ENCODE assay signal across 9 cellular contexts in genomic region chr7:138663741-138664710, GRCh38. TPM values are rescaled to one million over a fixed set of nuclear protein-coding genes. Genes with fewer than 3 reads are reported as not detected.
A peak's percentile ranks its signal among the peaks of the same experiment; 100 is the strongest.
DNase-seq lines count a peak whose midpoint lies in the region; ATAC-seq and TF ChIP-seq lines count a peak whose summit lies in the region.
"Had no signal": no experiment of that assay in that cellular context is flagged by ENCODE, and none has a peak within 500 bp of the region (broad histone marks: within the 10 kb centered on the region; RNA-seq: fewer than 3 reads in every experiment).

No MANE protein-coding gene starts in this region.

- H3K79me2 ChIP-seq in mesendoderm (ENCODE audit: control insufficient read depth, insufficient read depth, low read length): no peaks in the 10 kb centered on the region

- CTCF ChIA-PET in CD4-positive, alpha-beta T cell (lab: Charles Lee): no interaction called here

- TF ChIP-seq CTCF in CD4-positive, alpha-beta T cell (IDR thresholded peaks at IDR 0.05): no peak
- TF ChIP-seq CTCF in coronary artery (IDR thresholded peaks at IDR 0.05): no peak
- peak in 1 of 6 experiments; percentile 19 for TF ChIP-seq CTCF in upper lobe of left lung (IDR thresholded peaks at IDR 0.05)

- peak overlapping the region; percentile 75 for H3K4me3 Mint-ChIP-seq in CD4-positive, alpha-beta T cell

- no peak overlapping the region for H3K4ac ChIP-seq in mesendoderm (ENCODE audit: low read depth, low read length)

- peak overlapping the region; percentile 42 for H3K4me2 ChIP-seq in mesendoderm (ENCODE audit: low read length)

- H3K4me3 ChIP-seq in coronary artery (peak overlapping the region; percentile 45), mesendoderm (ENCODE audit: low read length) (peak overlapping the region; percentile 30), upper lobe of left lung (peak overlapping the region in 3 of 4 donors; percentile 41 to 49 (median 48))

- POLR2A ChIA-PET in CD4-positive, alpha-beta T cell (lab: Charles Lee): interaction anchor here (0.9 kb wide), 1 partner anchor 39 kb away, joined by 3 read pairs; no protein-coding TSS in a partner anchor

- H3K27ac Mint-ChIP-seq in CD4-positive, alpha-beta T cell: no peak overlapping the region

- H3K9me3 ChIP-seq in CD4-positive, alpha-beta T cell (ENCODE audit: control insufficient read depth, low read length): no peaks in the 10 kb centered on the region
- H3K9me3 ChIP-seq in upper lobe of left lung: no peaks in the 10 kb centered on the region

- peaks cover 10% of the 10 kb centered on the region for H3K4me1 Mint-ChIP-seq in CD4-positive, alpha-beta T cell (ENCODE audit: low read depth)

- no peak overlapping the region for H3K23ac ChIP-seq in mesendoderm (ENCODE audit: low read length)

- H2BK120ac ChIP-seq in mesendoderm (ENCODE audit: low read depth, low read length): no peak overlapping the region

- no peak overlapping the region for H2AK5ac ChIP-seq in mesendoderm (ENCODE audit: low read length)

- H3K9ac ChIP-seq in mesendoderm (ENCODE audit: low read length): peak overlapping the region; percentile 69

- no peak for DNase-seq in CD4-positive, alpha-beta T cell
- peak; percentile 40 for DNase-seq in NCI-H146 (lab: John Stamatoyannopoulos, UW)
- DNase-seq in coronary artery (ENCODE audit: low spot score): no peak
- peak; percentile 88 for DNase-seq in mesendoderm
- DNase-seq in upper lobe of left lung: peak; percentile 23 to 71

- no peaks in the 10 kb centered on the region for H3K4me1 ChIP-seq in mesendoderm (ENCODE audit: control insufficient read depth, low read depth, low read length)
- peaks cover 0 to 8% (median 0%) of the 10 kb centered on the region in 4 donors for H3K4me1 ChIP-seq in upper lobe of left lung

- H3K79me1 ChIP-seq in mesendoderm (ENCODE audit: low read length): no peaks in the 10 kb centered on the region

- TF ChIP-seq EP300 in upper lobe of left lung (IDR thresholded peaks at IDR 0.05): no peak

- peaks cover 18% of the 10 kb centered on the region for H3K27me3 Mint-ChIP-seq in CD4-positive, alpha-beta T cell

- H3K18ac ChIP-seq in mesendoderm (ENCODE audit: low read length): peak overlapping the region; percentile 15

- H3K36me3 ChIP-seq in mesendoderm (ENCODE audit: control insufficient read depth, insufficient read depth, low read length) (no peaks in the 10 kb centered on the region), upper lobe of left lung (no peaks in the 10 kb centered on the region)

- H3K27ac ChIP-seq in CD4-positive, alpha-beta T cell (ENCODE audit: low read depth, low read length): no peak overlapping the region
- H3K27ac ChIP-seq in coronary artery (no peak overlapping the region), mesendoderm (ENCODE audit: low read depth, low read length) (no peak overlapping the region), upper lobe of left lung (no peak overlapping the region)

- no peaks in the 10 kb centered on the region for H3K9me3 Mint-ChIP-seq in CD4-positive, alpha-beta T cell

- no peaks in the 10 kb centered on the region for H3K36me3 Mint-ChIP-seq in CD4-positive, alpha-beta T cell (ENCODE audit: low read depth)

- intact Hi-C loops in CD4-positive, alpha-beta T cell (cut with DNase I, micrococcal nuclease): no loop called here

- H3K56ac ChIP-seq in mesendoderm (ENCODE audit: low read length): peak overlapping the region; percentile 61

- H4K8ac ChIP-seq in mesendoderm (ENCODE audit: low read depth, low read length): no peak overlapping the region

- no peak for TF ChIP-seq POLR2A in upper lobe of left lung (IDR thresholded peaks at IDR 0.05)

- H3K27me3 ChIP-seq in CD4-positive, alpha-beta T cell (ENCODE audit: control insufficient read depth, insufficient read depth, low read length): peaks cover 8% of the 10 kb centered on the region
- H3K27me3 ChIP-seq in mesendoderm (ENCODE audit: insufficient read depth, low read length, poor library complexity) (no peaks in the 10 kb centered on the region), upper lobe of left lung (no peaks in the 10 kb centered on the region)

- no peak overlapping the region for H4K5ac ChIP-seq in mesendoderm (ENCODE audit: low read length)

- H2BK15ac ChIP-seq in mesendoderm (replicated peaks; ENCODE audit: low read depth): no peak overlapping the region

- no CpG with 5 or more reads among the region's 59 CpGs for WGBS in mesendoderm (ENCODE audit: extremely low coverage, insufficient coverage, low lambda C conversion rate)
- WGBS in upper lobe of left lung, 2 donors: 36 to 61% methylated on average over 59 of the region's 59 CpGs

- ATAC-seq in CD4-positive, alpha-beta T cell (ENCODE audit: poor library complexity): peak; percentile 11
- ATAC-seq in upper lobe of left lung (ENCODE audit: low FRiP score in 2 of 2): peak in 1 of 2 donors; percentile 54
- ATAC-seq in HG02885 (IDR thresholded peaks at IDR 0.05; ENCODE audit: poor library complexity, unreplicated experiment): no peak
- no peak for ATAC-seq in GM19452 (IDR thresholded peaks at IDR 0.05; ENCODE audit: unreplicated experiment)
- ATAC-seq in GM19397 (IDR thresholded peaks at IDR 0.05; ENCODE audit: unreplicated experiment): no peak

- H2BK5ac ChIP-seq in mesendoderm (ENCODE audit: low read length): no peak overlapping the region

RNA-seq across cellular contexts. Expression of gene SVOPL, which starts 37.1 kb away (rescaled TPM):
- total RNA-seq in CD4-positive, alpha-beta T cell: not detected
- 1.2 TPM for polyA plus RNA-seq in mesendoderm (2013, experiment 1 of 2)
- 0.99 TPM for polyA plus RNA-seq in mesendoderm (2013, experiment 2 of 2)
- under 1 TPM in 3 of 6 donors, not detected in 3; under 0.01 to 0.63 (median 0.59) TPM for total RNA-seq in upper lobe of left lung
- total RNA-seq: glomerular endothelial cell had no signal

Comparison
In these comparisons a context has a peak if more than half of its experiments do, and no peak if none do; other contexts are left out.
1. DNase-seq: peak in NCI-H146 (single experiment), mesendoderm (single experiment) and upper lobe of left lung (2 of 2); none in CD4-positive, alpha-beta T cell (0 of 10) and coronary artery (single experiment).
2. Peak in every context shown above with its lines, with median percentiles within 50 percentile points of each other: H3K4me3 ChIP-seq.